Comparison of ENCODE assay signal across 1 cellular context in the genomic region with DNA sequence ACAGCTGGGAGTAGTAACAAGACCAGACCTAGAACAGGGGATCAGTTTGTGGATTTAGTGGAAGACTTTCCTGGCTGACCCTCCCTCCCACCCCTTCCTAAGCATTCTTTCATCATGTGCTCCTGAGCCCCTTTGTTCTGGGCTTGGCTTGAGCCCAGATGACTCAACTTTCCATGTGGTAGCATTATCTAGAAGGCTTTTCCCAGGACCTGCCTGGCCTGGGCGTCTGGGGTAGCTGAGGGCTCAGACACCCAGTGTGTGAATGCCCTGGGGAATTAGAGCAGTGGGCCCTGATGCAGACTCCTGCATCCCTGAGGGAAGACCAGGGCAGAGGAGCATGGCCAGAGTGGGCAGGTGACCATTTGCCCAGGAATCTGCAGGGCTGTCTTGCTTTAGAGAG.
TF ChIP-seq lines count a peak whose summit lies in the region.

No MANE protein-coding gene starts in this region.

TF ChIP-seq in A549, 52 proteins besides CTCF, POLR2A, EP300 and RAD21 (continued from another document):
- TF ChIP-seq ZFP36 (IDR thresholded peaks at IDR 0.05; ENCODE audit: borderline replicate concordance, partially characterized antibody): no peak
- no peak for TF ChIP-seq FOSL2 (IDR thresholded peaks at IDR 0.05)
- TF ChIP-seq FOSL2 (CRISPR knock-in tag; IDR thresholded peaks at IDR 0.05): no peak
- no peak for TF ChIP-seq JUNB (IDR thresholded peaks at IDR 0.05)
